23 cellular contexts compared by ENCODE assay signal in genomic region chr6:42381850-42382249, GRCh38.
"Had no signal": no experiment of that assay in that cellular context is flagged by ENCODE, and none has a peak within 500 bp of the region (broad histone marks: within the 10 kb centered on the region; RNA-seq: fewer than 3 reads in every experiment).

No MANE protein-coding gene starts in this region.

- H3K9me3 Mint-ChIP-seq: activated naive CD4-positive, alpha-beta T cell treated with anti-CD3 and anti-CD28 coated beads, Interleukin-2, amount 50 U/mL, for 72 hours; WTC11 had no signal

- H3K36me3 ChIP-seq: brain microvascular endothelial cell, cardiac muscle cell had no signal

- H3K27me3 Mint-ChIP-seq: T-helper 17 cell had no signal

- H3K27me3 ChIP-seq: brain microvascular endothelial cell, cardiac muscle cell had no signal

- H3K4me3 Mint-ChIP-seq: activated CD8-positive, alpha-beta T cell treated with anti-CD3 and anti-CD28 coated beads, Interleukin-2, amount 10 ng/mL, durations not matched to agents 7 days and 5 days; T-helper 17 cell; WTC11 had no signal

- H3K27ac ChIP-seq: brain microvascular endothelial cell, cardiac muscle cell had no signal

- H3K4me3 ChIP-seq: cardiac muscle cell had no signal

- DNase-seq: activated CD4-positive, alpha-beta T cell treated with anti-CD3 and anti-CD28 coated beads for 48 hours; activated CD4-positive, alpha-beta T cell treated with anti-CD3 and anti-CD28 coated beads, Interleukin-2, amount 50 U/mL, for 4 hours; activated CD4-positive, CD25-positive, alpha-beta regulatory T cell treated with anti-CD3 and anti-CD28 coated beads, Interleukin-2, amount 50 U/mL, for 72 hours; activated CD8-positive, alpha-beta T cell treated with anti-CD3 and anti-CD28 coated beads, Interleukin-2, amount 10 ng/mL, durations not matched to agents 7 days and 5 days; activated effector memory CD4-positive, alpha-beta T cell treated with anti-CD3 and anti-CD28 coated beads, Interleukin-2, amount 50 U/mL, for 16 hours; activated naive CD4-positive, alpha-beta T cell treated with Interleukin-2 at 50 U/mL for 16 hours; brain microvascular endothelial cell; cerebellar nuclear complex; KBM-7; NCI-H1048; NCI-H1417; NCI-H1930; NCI-H2171; NCI-H2227 treated with DMSO at 0.1 percent for 48 hours; NCI-H446 treated with DMSO at 0.1 percent for 48 hours; NCI-H524 treated with DMSO at 0.1 percent for 48 hours; NCI-H774; SIG-M5; T-helper 17 cell; T-helper 9 cell had no signal

- H3K27ac Mint-ChIP-seq: activated CD8-positive, alpha-beta T cell treated with anti-CD3 and anti-CD28 coated beads, Interleukin-2, amount 10 ng/mL, durations not matched to agents 7 days and 5 days; activated naive CD4-positive, alpha-beta T cell treated with anti-CD3 and anti-CD28 coated beads, Interleukin-2, amount 50 U/mL, for 72 hours; T-helper 17 cell; WTC11 had no signal

- H3K36me3 Mint-ChIP-seq: WTC11 had no signal

- ATAC-seq: activated CD8-positive, alpha-beta T cell treated with anti-CD3 and anti-CD28 coated beads, Interleukin-2, amount 10 ng/mL, durations not matched to agents 7 days and 5 days; activated naive CD4-positive, alpha-beta T cell treated with anti-CD3 and anti-CD28 coated beads, Interleukin-2, amount 50 U/mL, for 72 hours; T-helper 17 cell; WTC11 had no signal
